ENCODE assay signal across 1 cellular context in the genomic region with DNA sequence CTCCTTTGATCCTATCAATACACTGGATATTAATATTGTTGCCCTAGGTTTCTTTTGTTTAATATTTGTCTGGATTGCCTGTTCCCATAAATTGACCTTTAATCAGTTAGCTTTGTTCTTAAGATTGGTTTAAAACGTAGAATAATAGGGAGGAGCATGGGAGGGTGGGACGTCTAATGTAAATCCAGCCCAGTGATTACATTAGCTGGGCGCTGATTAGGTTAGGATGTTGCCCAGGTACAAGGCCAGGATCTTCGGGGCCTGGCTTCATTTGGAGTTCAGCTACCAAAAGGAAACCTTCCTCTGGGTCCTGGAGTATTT.
TF ChIP-seq lines count a peak whose summit lies in the region.

A gene with protein sequence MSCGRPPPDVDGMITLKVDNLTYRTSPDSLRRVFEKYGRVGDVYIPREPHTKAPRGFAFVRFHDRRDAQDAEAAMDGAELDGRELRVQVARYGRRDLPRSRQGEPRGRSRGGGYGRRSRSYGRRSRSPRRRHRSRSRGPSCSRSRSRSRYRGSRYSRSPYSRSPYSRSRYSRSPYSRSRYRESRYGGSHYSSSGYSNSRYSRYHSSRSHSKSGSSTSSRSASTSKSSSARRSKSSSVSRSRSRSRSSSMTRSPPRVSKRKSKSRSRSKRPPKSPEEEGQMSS (plus strand): TSS at position 199 of the 321 bp plus-strand sequence. CDS start 308 bp downstream, outside the sequence.

TF ChIP-seq in K562, 482 proteins besides CTCF, POLR2A, EP300 and RAD21 (continued from another document):
- TF ChIP-seq, protein P1, sequence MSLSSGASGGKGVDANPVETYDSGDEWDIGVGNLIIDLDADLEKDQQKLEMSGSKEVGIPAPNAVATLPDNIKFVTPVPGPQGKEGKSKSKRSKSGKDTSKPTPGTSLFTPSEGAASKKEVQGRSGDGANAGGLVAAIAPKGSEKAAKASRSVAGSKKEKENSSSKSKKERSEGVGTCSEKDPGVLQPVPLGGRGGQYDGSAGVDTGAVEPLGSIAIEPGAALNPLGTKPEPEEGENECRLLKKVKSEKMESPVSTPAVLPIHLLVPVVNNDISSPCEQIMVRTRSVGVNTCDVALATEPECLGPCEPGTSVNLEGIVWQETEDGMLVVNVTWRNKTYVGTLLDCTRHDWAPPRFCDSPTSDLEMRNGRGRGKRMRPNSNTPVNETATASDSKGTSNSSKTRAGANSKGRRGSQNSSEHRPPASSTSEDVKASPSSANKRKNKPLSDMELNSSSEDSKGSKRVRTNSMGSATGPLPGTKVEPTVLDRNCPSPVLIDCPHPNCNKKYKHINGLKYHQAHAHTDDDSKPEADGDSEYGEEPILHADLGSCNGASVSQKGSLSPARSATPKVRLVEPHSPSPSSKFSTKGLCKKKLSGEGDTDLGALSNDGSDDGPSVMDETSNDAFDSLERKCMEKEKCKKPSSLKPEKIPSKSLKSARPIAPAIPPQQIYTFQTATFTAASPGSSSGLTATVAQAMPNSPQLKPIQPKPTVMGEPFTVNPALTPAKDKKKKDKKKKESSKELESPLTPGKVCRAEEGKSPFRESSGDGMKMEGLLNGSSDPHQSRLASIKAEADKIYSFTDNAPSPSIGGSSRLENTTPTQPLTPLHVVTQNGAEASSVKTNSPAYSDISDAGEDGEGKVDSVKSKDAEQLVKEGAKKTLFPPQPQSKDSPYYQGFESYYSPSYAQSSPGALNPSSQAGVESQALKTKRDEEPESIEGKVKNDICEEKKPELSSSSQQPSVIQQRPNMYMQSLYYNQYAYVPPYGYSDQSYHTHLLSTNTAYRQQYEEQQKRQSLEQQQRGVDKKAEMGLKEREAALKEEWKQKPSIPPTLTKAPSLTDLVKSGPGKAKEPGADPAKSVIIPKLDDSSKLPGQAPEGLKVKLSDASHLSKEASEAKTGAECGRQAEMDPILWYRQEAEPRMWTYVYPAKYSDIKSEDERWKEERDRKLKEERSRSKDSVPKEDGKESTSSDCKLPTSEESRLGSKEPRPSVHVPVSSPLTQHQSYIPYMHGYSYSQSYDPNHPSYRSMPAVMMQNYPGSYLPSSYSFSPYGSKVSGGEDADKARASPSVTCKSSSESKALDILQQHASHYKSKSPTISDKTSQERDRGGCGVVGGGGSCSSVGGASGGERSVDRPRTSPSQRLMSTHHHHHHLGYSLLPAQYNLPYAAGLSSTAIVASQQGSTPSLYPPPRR (CRISPR knock-in tag; IDR thresholded peaks at IDR 0.05; ENCODE audit: borderline replicate concordance) = no peak
- no peak for TF ChIP-seq SAP30 (IDR thresholded peaks at IDR 0.05; ENCODE audit: borderline replicate concordance, insufficient read depth, low read depth, low read length, poor library complexity, severe bottlenecking)
- TF ChIP-seq ZNF584 (CRISPR knock-in tag; IDR thresholded peaks at IDR 0.05; ENCODE audit: low read depth) = no peak
- TF ChIP-seq, protein P2, sequence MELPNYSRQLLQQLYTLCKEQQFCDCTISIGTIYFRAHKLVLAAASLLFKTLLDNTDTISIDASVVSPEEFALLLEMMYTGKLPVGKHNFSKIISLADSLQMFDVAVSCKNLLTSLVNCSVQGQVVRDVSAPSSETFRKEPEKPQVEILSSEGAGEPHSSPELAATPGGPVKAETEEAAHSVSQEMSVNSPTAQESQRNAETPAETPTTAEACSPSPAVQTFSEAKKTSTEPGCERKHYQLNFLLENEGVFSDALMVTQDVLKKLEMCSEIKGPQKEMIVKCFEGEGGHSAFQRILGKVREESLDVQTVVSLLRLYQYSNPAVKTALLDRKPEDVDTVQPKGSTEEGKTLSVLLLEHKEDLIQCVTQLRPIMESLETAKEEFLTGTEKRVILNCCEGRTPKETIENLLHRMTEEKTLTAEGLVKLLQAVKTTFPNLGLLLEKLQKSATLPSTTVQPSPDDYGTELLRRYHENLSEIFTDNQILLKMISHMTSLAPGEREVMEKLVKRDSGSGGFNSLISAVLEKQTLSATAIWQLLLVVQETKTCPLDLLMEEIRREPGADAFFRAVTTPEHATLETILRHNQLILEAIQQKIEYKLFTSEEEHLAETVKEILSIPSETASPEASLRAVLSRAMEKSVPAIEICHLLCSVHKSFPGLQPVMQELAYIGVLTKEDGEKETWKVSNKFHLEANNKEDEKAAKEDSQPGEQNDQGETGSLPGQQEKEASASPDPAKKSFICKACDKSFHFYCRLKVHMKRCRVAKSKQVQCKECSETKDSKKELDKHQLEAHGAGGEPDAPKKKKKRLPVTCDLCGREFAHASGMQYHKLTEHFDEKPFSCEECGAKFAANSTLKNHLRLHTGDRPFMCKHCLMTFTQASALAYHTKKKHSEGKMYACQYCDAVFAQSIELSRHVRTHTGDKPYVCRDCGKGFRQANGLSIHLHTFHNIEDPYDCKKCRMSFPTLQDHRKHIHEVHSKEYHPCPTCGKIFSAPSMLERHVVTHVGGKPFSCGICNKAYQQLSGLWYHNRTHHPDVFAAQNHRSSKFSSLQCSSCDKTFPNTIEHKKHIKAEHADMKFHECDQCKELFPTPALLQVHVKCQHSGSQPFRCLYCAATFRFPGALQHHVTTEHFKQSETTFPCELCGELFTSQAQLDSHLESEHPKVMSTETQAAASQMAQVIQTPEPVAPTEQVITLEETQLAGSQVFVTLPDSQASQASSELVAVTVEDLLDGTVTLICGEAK (IDR thresholded peaks at IDR 0.05) = 0 out of 2 replicates have a peak, but pooled peaks have one; percentile 24
- TF ChIP-seq, protein P2 (CRISPR knock-in tag; IDR thresholded peaks at IDR 0.05) = no peak
- TF ChIP-seq U2AF1 (optimal IDR thresholded peaks at IDR 0.05; ENCODE audit: low read depth, low read length) = peak; percentile 1
- no peak for TF ChIP-seq ZNF197 (CRISPR knock-in tag; IDR thresholded peaks at IDR 0.05; ENCODE audit: low read depth)
- TF ChIP-seq RFX7 (CRISPR knock-in tag; IDR thresholded peaks at IDR 0.05) = no peak
- TF ChIP-seq NEUROD1 (IDR thresholded peaks at IDR 0.05; ENCODE audit: borderline replicate concordance, low read depth, low read length, partially characterized antibody) = no peak
- TF ChIP-seq ZNF146 (CRISPR knock-in tag; IDR thresholded peaks at IDR 0.05; ENCODE audit: unreplicated experiment) = no peak
